In the genomic region with DNA sequence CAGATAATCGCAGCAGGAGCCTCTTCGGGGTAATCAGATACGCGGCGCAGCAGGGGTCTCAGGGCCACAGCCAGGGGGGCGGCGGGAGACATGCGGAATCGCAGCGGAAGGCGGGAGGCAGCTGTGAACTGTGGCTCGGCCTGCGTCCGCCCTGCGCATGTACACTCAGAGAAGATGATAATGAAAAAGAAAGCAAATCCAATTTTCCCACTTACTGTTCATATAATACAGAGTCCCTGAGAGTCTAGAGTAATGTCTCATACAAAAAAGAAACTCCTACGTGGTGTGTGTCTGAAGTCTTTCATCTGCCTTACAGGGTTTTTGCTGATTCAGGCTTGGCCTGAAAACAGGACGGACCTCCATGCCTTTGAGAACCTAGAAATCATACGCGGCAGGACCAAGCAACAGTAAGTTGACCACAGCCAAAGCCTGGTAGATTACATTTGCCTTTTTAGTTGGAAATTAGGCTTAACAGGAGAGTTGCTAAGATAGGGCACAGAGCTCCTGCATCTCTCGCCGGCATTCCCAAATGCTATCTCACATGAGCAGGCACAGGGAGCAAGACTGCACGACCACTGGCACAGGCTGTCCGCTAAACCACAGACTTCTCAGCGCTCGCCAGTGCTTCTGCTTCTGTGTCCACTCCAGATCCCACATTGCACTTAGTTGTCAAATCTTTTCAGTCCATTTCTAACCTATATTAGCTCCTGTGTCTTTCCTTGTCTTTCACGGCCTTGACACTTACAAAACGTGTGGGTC, we compare ENCODE assay signal across 18 cellular contexts.
A peak's percentile ranks its signal among the peaks of the same experiment; 100 is the strongest.
DNase-seq lines count a peak whose midpoint lies in the region; ATAC-seq and TF ChIP-seq lines count a peak whose summit lies in the region.
"Had no signal": no experiment of that assay in that cellular context is flagged by ENCODE, and none has a peak within 500 bp of the region (broad histone marks: within the 10 kb centered on the region; RNA-seq: fewer than 3 reads in every experiment).

No MANE protein-coding gene starts in this region.

- peaks cover 29% of the 10 kb centered on the region for H3F3A ChIP-seq in smooth muscle cell (ENCODE audit: low read depth)

- H3K27me3 Mint-ChIP-seq in activated naive CD8-positive, alpha-beta T cell treated with anti-CD3 and anti-CD28 coated beads, Interleukin-2, amount 50 U/mL, for 24 hours = peaks cover 2% of the 10 kb centered on the region

- H3K9me3 Mint-ChIP-seq in activated naive CD8-positive, alpha-beta T cell treated with anti-CD3 and anti-CD28 coated beads, Interleukin-2, amount 50 U/mL, for 24 hours = no peaks in the 10 kb centered on the region
- H3K9me3 Mint-ChIP-seq: activated T-cell treated with anti-CD3 and anti-CD28 coated beads, Interleukin-2, amount 50 U/mL, for 72 hours had no signal

- no peak for ATAC-seq in activated naive CD8-positive, alpha-beta T cell treated with anti-CD3 and anti-CD28 coated beads, Interleukin-2, amount 50 U/mL, for 24 hours
- no peak for ATAC-seq in HG03196 (IDR thresholded peaks at IDR 0.05; ENCODE audit: unreplicated experiment)
- ATAC-seq: activated CD8-positive, alpha-beta T cell treated with anti-CD3 and anti-CD28 coated beads, Interleukin-2, amount 10 ng/mL, durations not matched to agents 7 days and 5 days; activated T-cell treated with anti-CD3 and anti-CD28 coated beads, Interleukin-2, amount 50 U/mL, for 72 hours had no signal

- no peaks in the 10 kb centered on the region for H3K79me2 ChIP-seq in smooth muscle cell (ENCODE audit: low read depth)

- H3K4me3 Mint-ChIP-seq in activated naive CD8-positive, alpha-beta T cell treated with anti-CD3 and anti-CD28 coated beads, Interleukin-2, amount 50 U/mL, for 24 hours = no peak overlapping the region
- H3K4me3 Mint-ChIP-seq: activated CD8-positive, alpha-beta T cell treated with anti-CD3 and anti-CD28 coated beads, Interleukin-2, amount 10 ng/mL, durations not matched to agents 7 days and 5 days; activated T-cell treated with anti-CD3 and anti-CD28 coated beads, Interleukin-2, amount 50 U/mL, for 72 hours had no signal

- in situ Hi-C loops in brain microvascular endothelial cell (cut with HindIII; ENCODE audit: low pct_ligation_motif_present, low sequenced_read_pairs) = no loop called here

- DNase-seq in NCI-H2107 treated with DMSO at 0.1 percent for 48 hours (lab: John Stamatoyannopoulos, UW; ENCODE audit: unreplicated experiment) (peak; percentile 69), brain microvascular endothelial cell (peak; percentile 30), iPS-NIHi11 (ENCODE audit: low spot score) (peak; percentile 43), smooth muscle cell (lab: John Stamatoyannopoulos, UW; ENCODE audit: unreplicated experiment) (no peak), AG08395 (ENCODE audit: low spot score) (no peak), NCI-H226 (no peak)
- DNase-seq in activated naive CD8-positive, alpha-beta T cell treated with anti-CD3 and anti-CD28 coated beads, Interleukin-2, amount 50 U/mL, for 24 hours = no peak
- DNase-seq: activated CD8-positive, alpha-beta T cell treated with anti-CD3 and anti-CD28 coated beads, Interleukin-2, amount 10 ng/mL, durations not matched to agents 7 days and 5 days; activated T-cell treated with anti-CD3 and anti-CD28 coated beads, Interleukin-2, amount 50 U/mL, for 72 hours; COR-L47; EL; NCI-H2081 treated with DMSO at 0.1 percent for 48 hours; NCI-H82; Peyer's patch; stimulated activated CD4-positive, alpha-beta T cell treated with anti-CD3 and anti-CD28 coated beads, Interleukin-4, amount 100 ng/mL, for 4 hours had no signal

- H3K9ac ChIP-seq in smooth muscle cell (ENCODE audit: low read depth) = peak overlapping the region; percentile 45

- peak overlapping the region; percentile 61 for H3K27ac ChIP-seq in brain microvascular endothelial cell
- peak overlapping the region; percentile 89 for H3K27ac ChIP-seq in smooth muscle cell (ENCODE audit: low read depth)
- H3K27ac ChIP-seq: neutrophil, Peyer's patch, VCaP had no signal

- TF ChIP-seq CTCF in brain microvascular endothelial cell (IDR thresholded peaks at IDR 0.05; ENCODE audit: low read depth, low read length, missing control alignments) (no peak), smooth muscle cell (IDR thresholded peaks at IDR 0.05; ENCODE audit: borderline replicate concordance, insufficient read depth, poor library complexity, severe bottlenecking) (no peak)

- no peak overlapping the region for H2AFZ ChIP-seq in smooth muscle cell (ENCODE audit: low read depth)

- H4K20me1 ChIP-seq in smooth muscle cell (ENCODE audit: low read depth) = peaks cover 7% of the 10 kb centered on the region

- H3K36me3 Mint-ChIP-seq in activated naive CD8-positive, alpha-beta T cell treated with anti-CD3 and anti-CD28 coated beads, Interleukin-2, amount 50 U/mL, for 24 hours (ENCODE audit: low read depth) = no peaks in the 10 kb centered on the region

- no peaks in the 10 kb centered on the region for H3K9me3 ChIP-seq in smooth muscle cell (replicated peaks; ENCODE audit: low read depth)
- H3K9me3 ChIP-seq: neutrophil, Peyer's patch had no signal

- H3K4me3 ChIP-seq in brain microvascular endothelial cell (ENCODE audit: low read depth, low read length) = no peak overlapping the region
- no peak overlapping the region for H3K4me3 ChIP-seq in smooth muscle cell
- H3K4me3 ChIP-seq: Peyer's patch had no signal

- no peak overlapping the region for H3K27ac Mint-ChIP-seq in activated naive CD8-positive, alpha-beta T cell treated with anti-CD3 and anti-CD28 coated beads, Interleukin-2, amount 50 U/mL, for 24 hours
- H3K27ac Mint-ChIP-seq: activated CD8-positive, alpha-beta T cell treated with anti-CD3 and anti-CD28 coated beads, Interleukin-2, amount 10 ng/mL, durations not matched to agents 7 days and 5 days; activated T-cell treated with anti-CD3 and anti-CD28 coated beads, Interleukin-2, amount 50 U/mL, for 72 hours had no signal

- H3K4me1 Mint-ChIP-seq in activated naive CD8-positive, alpha-beta T cell treated with anti-CD3 and anti-CD28 coated beads, Interleukin-2, amount 50 U/mL, for 24 hours = no peaks in the 10 kb centered on the region

- no peaks in the 10 kb centered on the region for H3K27me3 ChIP-seq in brain microvascular endothelial cell (replicated peaks)
- no peaks in the 10 kb centered on the region for H3K27me3 ChIP-seq in smooth muscle cell (ENCODE audit: low read depth)
- H3K27me3 ChIP-seq: Peyer's patch had no signal

- H3K4me1 ChIP-seq in smooth muscle cell (ENCODE audit: low read depth) = peaks cover 8% of the 10 kb centered on the region
- H3K4me1 ChIP-seq: Peyer's patch had no signal

- peak overlapping the region; percentile 78 for H3K4me2 ChIP-seq in smooth muscle cell

- H3K36me3 ChIP-seq in brain microvascular endothelial cell (replicated peaks) (peaks cover 84% of the 10 kb centered on the region), smooth muscle cell (ENCODE audit: low read depth) (no peaks in the 10 kb centered on the region)
- H3K36me3 ChIP-seq: neutrophil had no signal

- WGBS in smooth muscle cell (ENCODE audit: low lambda C conversion rate) = 34% methylated on average over 27 of the region's 27 CpGs

Comparison
In these comparisons a context has a peak if more than half of its experiments do, and no peak if none do; other contexts are left out.
1. DNase-seq: peak in NCI-H2107 treated with DMSO at 0.1 percent for 48 hours (single experiment), brain microvascular endothelial cell (single experiment) and iPS-NIHi11 (single experiment); none in smooth muscle cell (single experiment), AG08395 (single experiment), NCI-H226 (single experiment) and activated naive CD8-positive, alpha-beta T cell treated with anti-CD3 and anti-CD28 coated beads, Interleukin-2, amount 50 U/mL, for 24 hours (single experiment).